Comparison of ENCODE assay signal across 11 cellular contexts in the genomic region with DNA sequence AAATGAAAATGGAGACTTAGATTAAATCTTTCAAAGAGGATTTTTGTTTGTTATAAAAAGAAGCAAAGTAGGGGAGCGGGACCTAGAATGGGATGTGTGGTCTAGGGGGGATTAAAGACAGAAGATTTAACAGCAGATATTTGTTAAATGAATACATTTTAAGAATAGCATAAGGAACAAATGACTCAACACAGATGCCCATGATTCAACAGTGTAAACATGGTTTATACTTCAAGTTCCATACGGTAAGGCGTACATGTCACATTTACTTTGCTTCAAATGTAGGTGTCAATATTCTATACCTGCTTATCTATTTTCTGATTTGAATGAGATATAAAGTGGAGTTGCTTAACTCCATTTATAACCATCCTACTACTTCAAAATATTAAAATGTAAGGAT. TPM values are rescaled to one million over a fixed set of nuclear protein-coding genes. Genes with fewer than 3 reads are reported as not detected.
DNase-seq lines count a peak whose midpoint lies in the region; ATAC-seq and TF ChIP-seq lines count a peak whose summit lies in the region.
"Had no signal": no experiment of that assay in that cellular context is flagged by ENCODE, and none has a peak within 500 bp of the region (broad histone marks: within the 10 kb centered on the region; RNA-seq: fewer than 3 reads in every experiment).

No MANE protein-coding gene starts in this region.

- no peak for TF ChIP-seq CTCF in tibial artery (IDR thresholded peaks at IDR 0.05)

- no peaks in the 10 kb centered on the region for H3K36me3 ChIP-seq in tibial artery

- peaks cover 22% of the 10 kb centered on the region for H3K36me3 Mint-ChIP-seq in activated naive CD4-positive, alpha-beta T cell treated with anti-CD3 and anti-CD28 coated beads, Interleukin-2, amount 10 ng/mL, durations not matched to agents 7 days and 5 days
- H3K36me3 Mint-ChIP-seq in activated naive CD8-positive, alpha-beta T cell treated with anti-CD3 and anti-CD28 coated beads, Interleukin-2, amount 10 ng/mL, durations not matched to agents 7 days and 5 days = peaks cover 13% of the 10 kb centered on the region

- CTCF ChIA-PET in activated naive CD4-positive, alpha-beta T cell treated with anti-CD3 and anti-CD28 coated beads, Interleukin-2, amount 10 ng/mL, durations not matched to agents 7 days and 5 days (lab: Charles Lee) = interaction anchor here (1.0 kb wide), 1 partner anchor 24 kb away, joined by 7 read pairs; a partner anchor contains a TSS

- intact Hi-C loops in tibial artery (cut with DNase I; ENCODE audit: low total_unique reads) = no loop called here

- H3K9me3 Mint-ChIP-seq in activated naive CD4-positive, alpha-beta T cell treated with anti-CD3 and anti-CD28 coated beads, Interleukin-2, amount 10 ng/mL, durations not matched to agents 7 days and 5 days = no peaks in the 10 kb centered on the region
- H3K9me3 Mint-ChIP-seq in activated naive CD8-positive, alpha-beta T cell treated with anti-CD3 and anti-CD28 coated beads, Interleukin-2, amount 10 ng/mL, durations not matched to agents 7 days and 5 days = no peaks in the 10 kb centered on the region
- H3K9me3 Mint-ChIP-seq: activated naive CD4-positive, alpha-beta T cell treated with anti-CD3 and anti-CD28 coated beads for 36 hours had no signal

- POLR2A ChIA-PET in activated naive CD8-positive, alpha-beta T cell treated with anti-CD3 and anti-CD28 coated beads, Interleukin-2, amount 10 ng/mL, durations not matched to agents 7 days and 5 days (lab: Charles Lee) = interaction anchor here (0.8 kb wide), 1 partner anchor 23 kb away, joined by 5 read pairs; no protein-coding TSS in a partner anchor

- H3K4me3 ChIP-seq in tibial artery = peak overlapping the region; percentile 92 to 99

- ATAC-seq in activated naive CD8-positive, alpha-beta T cell treated with anti-CD3 and anti-CD28 coated beads, Interleukin-2, amount 10 ng/mL, durations not matched to agents 7 days and 5 days (ENCODE audit: low read depth) = no peak
- ATAC-seq in GM19023 (IDR thresholded peaks at IDR 0.05; ENCODE audit: unreplicated experiment) (no peak), HG03439 (IDR thresholded peaks at IDR 0.05; ENCODE audit: unreplicated experiment) (no peak)

- no peak for DNase-seq in activated naive CD4-positive, alpha-beta T cell treated with anti-CD3 and anti-CD28 coated beads, Interleukin-2, amount 10 ng/mL, durations not matched to agents 7 days and 5 days
- no peak for DNase-seq in activated naive CD4-positive, alpha-beta T cell treated with Interleukin-2 at 50 U/mL for 16 hours
- DNase-seq in activated naive CD8-positive, alpha-beta T cell treated with anti-CD3 and anti-CD28 coated beads, Interleukin-2, amount 10 ng/mL, durations not matched to agents 7 days and 5 days = no peak
- DNase-seq in iris pigment epithelial cell (ENCODE audit: low read depth) (peak; percentile 66), tibial artery (no peak)
- DNase-seq in activated T-cell treated with anti-CD3 and anti-CD28 coated beads, Interleukin-2, amount 50 U/mL, for 1 hour = no peak
- DNase-seq: activated naive CD4-positive, alpha-beta T cell treated with anti-CD3 and anti-CD28 coated beads for 36 hours; NCI-H2029; OCI-M1 had no signal

- H3K27me3 ChIP-seq in tibial artery = no peaks in the 10 kb centered on the region

- H3K4me3 Mint-ChIP-seq in activated naive CD4-positive, alpha-beta T cell treated with anti-CD3 and anti-CD28 coated beads, Interleukin-2, amount 10 ng/mL, durations not matched to agents 7 days and 5 days = peak overlapping the region; percentile 4
- peak overlapping the region; percentile 39 for H3K4me3 Mint-ChIP-seq in activated naive CD8-positive, alpha-beta T cell treated with anti-CD3 and anti-CD28 coated beads, Interleukin-2, amount 10 ng/mL, durations not matched to agents 7 days and 5 days

- peaks cover 0 to 40% (median 26%) of the 10 kb centered on the region in 4 donors for H3K4me1 ChIP-seq in tibial artery

- H3K4me1 Mint-ChIP-seq in activated naive CD4-positive, alpha-beta T cell treated with anti-CD3 and anti-CD28 coated beads, Interleukin-2, amount 10 ng/mL, durations not matched to agents 7 days and 5 days = peaks cover 27% of the 10 kb centered on the region
- peaks cover 21% of the 10 kb centered on the region for H3K4me1 Mint-ChIP-seq in activated naive CD8-positive, alpha-beta T cell treated with anti-CD3 and anti-CD28 coated beads, Interleukin-2, amount 10 ng/mL, durations not matched to agents 7 days and 5 days

- H3K27me3 Mint-ChIP-seq in activated naive CD4-positive, alpha-beta T cell treated with anti-CD3 and anti-CD28 coated beads, Interleukin-2, amount 10 ng/mL, durations not matched to agents 7 days and 5 days = no peaks in the 10 kb centered on the region
- H3K27me3 Mint-ChIP-seq in activated naive CD8-positive, alpha-beta T cell treated with anti-CD3 and anti-CD28 coated beads, Interleukin-2, amount 10 ng/mL, durations not matched to agents 7 days and 5 days = no peaks in the 10 kb centered on the region

- no peak overlapping the region for H3K27ac Mint-ChIP-seq in activated naive CD4-positive, alpha-beta T cell treated with anti-CD3 and anti-CD28 coated beads, Interleukin-2, amount 10 ng/mL, durations not matched to agents 7 days and 5 days
- no peak overlapping the region for H3K27ac Mint-ChIP-seq in activated naive CD8-positive, alpha-beta T cell treated with anti-CD3 and anti-CD28 coated beads, Interleukin-2, amount 10 ng/mL, durations not matched to agents 7 days and 5 days
- H3K27ac Mint-ChIP-seq: activated naive CD4-positive, alpha-beta T cell treated with anti-CD3 and anti-CD28 coated beads for 36 hours had no signal

- H3K27ac ChIP-seq in tibial artery = peak overlapping the region; percentile 96 to 97

- H3K9me3 ChIP-seq in tibial artery = no peaks in the 10 kb centered on the region

RNA-seq across cellular contexts. Expression of a gene that starts 1.5 kb away (rescaled TPM):
- 1 to 10 TPM; 1.7 to 1.8 TPM for total RNA-seq in activated naive CD8-positive, alpha-beta T cell treated with anti-CD3 and anti-CD28 coated beads, Interleukin-2, amount 10 ng/mL, durations not matched to agents 7 days and 5 days

RNA-seq across cellular contexts. Expression of a gene that starts 25.1 kb away (rescaled TPM):
- 10 to 100 TPM; 46.0 to 52.5 TPM for total RNA-seq in activated naive CD8-positive, alpha-beta T cell treated with anti-CD3 and anti-CD28 coated beads, Interleukin-2, amount 10 ng/mL, durations not matched to agents 7 days and 5 days

RNA-seq across cellular contexts. Expression of a gene that starts 56.2 kb away (rescaled TPM):
- total RNA-seq in activated naive CD8-positive, alpha-beta T cell treated with anti-CD3 and anti-CD28 coated beads, Interleukin-2, amount 10 ng/mL, durations not matched to agents 7 days and 5 days = 10 to 100 TPM; 14.9 to 15.6 TPM
